15 cellular contexts compared by ENCODE assay signal in genomic region chr9:126453156-126453963, GRCh38.
"Had no signal": no experiment of that assay in that cellular context is flagged by ENCODE, and none has a peak within 500 bp of the region (broad histone marks: within the 10 kb centered on the region; RNA-seq: fewer than 3 reads in every experiment).

No MANE protein-coding gene starts in this region.

- H3K27ac Mint-ChIP-seq: activated T-helper 2 cell treated with anti-CD3 and anti-CD28 coated beads, Interferon-gamma antibody, Interleukin-2, Interleukin-4, amounts not matched to agents 10 μg/mL and 5 μg/mL and 100 μg/mL, durations not matched to agents 14 hours and 24 hours and 36 hours; nephron; stimulated activated naive CD8-positive, alpha-beta T cell treated with anti-CD3 and anti-CD28 coated beads, Interleukin-15, Interleukin-2, amounts not matched to agents 100 ng/mL and 50 ng/mL, for 24 hours had no signal

- H3K4me3 Mint-ChIP-seq: nephron; stimulated activated naive CD8-positive, alpha-beta T cell treated with anti-CD3 and anti-CD28 coated beads, Interleukin-15, Interleukin-2, amounts not matched to agents 100 ng/mL and 50 ng/mL, for 24 hours had no signal

- H3K9me3 ChIP-seq: sigmoid colon, vagina had no signal

- H3K9me3 Mint-ChIP-seq: activated T-helper 2 cell treated with anti-CD3 and anti-CD28 coated beads, Interferon-gamma antibody, Interleukin-2, Interleukin-4, amounts not matched to agents 10 μg/mL and 5 μg/mL and 100 μg/mL, durations not matched to agents 14 hours and 24 hours and 36 hours; nephron; stimulated activated naive CD8-positive, alpha-beta T cell treated with anti-CD3 and anti-CD28 coated beads, Interleukin-15, Interleukin-2, amounts not matched to agents 100 ng/mL and 50 ng/mL, for 24 hours had no signal

- H3K27me3 ChIP-seq: brain microvascular endothelial cell, sigmoid colon, vagina had no signal

- H3K4me3 ChIP-seq: lung, sigmoid colon, vagina had no signal

- H3K27me3 Mint-ChIP-seq: stimulated activated naive CD8-positive, alpha-beta T cell treated with anti-CD3 and anti-CD28 coated beads, Interleukin-15, Interleukin-2, amounts not matched to agents 100 ng/mL and 50 ng/mL, for 24 hours had no signal

- ATAC-seq: left cardiac atrium had no signal

- DNase-seq: activated CD4-positive, alpha-beta T cell treated with anti-CD3 and anti-CD28 coated beads, Interleukin-2, amount 50 U/mL, for 4 hours; activated CD4-positive, CD25-positive, alpha-beta regulatory T cell treated with anti-CD3 and anti-CD28 coated beads, Interleukin-2, amount 50 U/mL, for 72 hours; activated naive CD4-positive, alpha-beta T cell treated with anti-CD3 and anti-CD28 coated beads, Interleukin-2, amount 50 U/mL, for 16 hours; amniotic stem cell; brain microvascular endothelial cell; dermis blood vessel endothelial cell; hypothalamus; left cardiac atrium; sigmoid colon; stimulated activated CD4-positive, alpha-beta T cell treated with anti-CD3 and anti-CD28 coated beads, Interleukin-12 subunit alpha, Interleukin-12 subunit beta, amount 100 ng/mL, for 4 hours had no signal

- H3K4me1 ChIP-seq: sigmoid colon, vagina had no signal

- H3K27ac ChIP-seq: brain microvascular endothelial cell, sigmoid colon, vagina had no signal

- H3K36me3 ChIP-seq: brain microvascular endothelial cell, vagina had no signal
